ENCODE assay signal across 8 cellular contexts in genomic region chr1:169427081-169427611, GRCh38. TPM values are rescaled to one million over a fixed set of nuclear protein-coding genes. Genes with fewer than 3 reads are reported as not detected.
A peak's percentile ranks its signal among the peaks of the same experiment; 100 is the strongest.
DNase-seq lines count a peak whose midpoint lies in the region; FAIRE-seq and TF ChIP-seq lines count a peak whose summit lies in the region.

Gene CCDC181 (minus strand): TSS chr1:169427474. CDS start chr1:169424927, 2,547 bp downstream.

- H3K27me3 ChIP-seq in esophagus (ENCODE audit: control insufficient read depth in 1 of 2, insufficient read depth in 2 of 2, low read length in 2 of 2) (no peaks in the 10 kb centered on the region), mucosa of rectum (ENCODE audit: control insufficient read depth in 2 of 2, insufficient read depth in 2 of 2, low read length in 2 of 2) (peaks cover 7 to 11% of the 10 kb centered on the region in 2 donors)

- peak within 1 kb of the TSS; percentile 81 for H3K4me3 Mint-ChIP-seq in HFFc6

- H3K9me3 Mint-ChIP-seq in HFFc6, result no peaks in the 10 kb centered on the region

- WGBS in esophagus, 2 donors, result 1 to 3% methylated on average over 26 of the region's 26 CpGs

- no peak within 1 kb of the TSS for H3K27ac ChIP-seq in esophagus (ENCODE audit: low read depth in 2 of 2, low read length in 1 of 2)
- H3K27ac ChIP-seq in mucosa of rectum (ENCODE audit: low read depth in 2 of 2, low read length in 2 of 2), result no peak within 1 kb of the TSS

- H3K9ac ChIP-seq in mucosa of rectum (ENCODE audit: low read depth in 1 of 2, low read length in 2 of 2), result no peak within 1 kb of the TSS

- no peaks in the 10 kb centered on the region; the same call in 1 of the 2 replicates for H3K4me1 Mint-ChIP-seq in HFFc6 (ENCODE audit: low read depth)

- H3K4me1 ChIP-seq in esophagus (ENCODE audit: control insufficient read depth in 2 of 2, insufficient read depth in 2 of 2, low read length in 1 of 2), result no peaks in the 10 kb centered on the region
- H3K4me1 ChIP-seq in mucosa of rectum (ENCODE audit: control insufficient read depth in 2 of 2, insufficient read depth in 2 of 2, low read length in 2 of 2), result no peaks in the 10 kb centered on the region

- H3K27ac Mint-ChIP-seq in HFFc6, result no peak within 1 kb of the TSS

- peaks cover 22% of the 10 kb centered on the region for H3K27me3 Mint-ChIP-seq in HFFc6 (ENCODE audit: insufficient read depth)

- TF ChIP-seq CTCF in D721Med (IDR thresholded peaks at IDR 0.05; ENCODE audit: insufficient read depth, missing control alignments) (no peak), HFFc6 (IDR thresholded peaks at IDR 0.05) (no peak)

- H3K36me3 ChIP-seq in esophagus (ENCODE audit: control insufficient read depth in 2 of 2, insufficient read depth in 2 of 2, low read length in 1 of 2) (no peaks in the 10 kb centered on the region), mucosa of rectum (ENCODE audit: control insufficient read depth in 2 of 2, insufficient read depth in 2 of 2, low read length in 2 of 2) (no peaks in the 10 kb centered on the region)

- H3K4me3 ChIP-seq in esophagus (ENCODE audit: low read depth in 1 of 2, low read length in 2 of 2), result peak within 1 kb of the TSS; percentile 25 to 33
- H3K4me3 ChIP-seq in mucosa of rectum (ENCODE audit: low read length in 2 of 2), result peak within 1 kb of the TSS; percentile 23 to 49

- DNase-seq in D721Med (ENCODE audit: insufficient read length, low spot score) (peak; percentile 19), HFFc6 (no peak), NCI-H345 (lab: John Stamatoyannopoulos, UW) (peak; percentile 69), T-helper 9 cell (no peak)
- DNase-seq in activated CD8-positive, alpha-beta memory T cell treated with anti-CD3 and anti-CD28 coated beads, Interleukin-2, amount 50 U/mL, for 24 hours (ENCODE audit: extremely low read depth), result peak; percentile 18
- DNase-seq in stimulated activated CD8-positive, alpha-beta memory T cell treated with anti-CD3 and anti-CD28 coated beads, Interleukin-4, amount 100 ng/mL, for 1 hour (ENCODE audit: low read depth in 2 of 2, low spot score in 1 of 2), result peak; percentile 16 to 23

- FAIRE-seq in D721Med (lab: Jason Lieb, UNC), result peak; percentile 93

- no peaks in the 10 kb centered on the region for H3K36me3 Mint-ChIP-seq in HFFc6 (ENCODE audit: low read depth)

- no peaks in the 10 kb centered on the region for H3K9me3 ChIP-seq in esophagus (ENCODE audit: control insufficient read depth in 2 of 2, insufficient read depth in 1 of 2, low read depth in 1 of 2, low read length in 1 of 2)
- no peaks in the 10 kb centered on the region for H3K9me3 ChIP-seq in mucosa of rectum (ENCODE audit: control insufficient read depth in 2 of 2, low read length in 2 of 2)

RNA-seq across cellular contexts. Expression of gene CCDC181, which starts in this region (rescaled TPM):
- not detected for total RNA-seq in HFFc6 (2021; fragmentation: NEBNext Ultra II Directional; extraction: Animal tissue kit (Norgen Biotek cat#: 25700))
- polyA plus RNA-seq in esophagus, result under 1 TPM in 1 of 2 donors, not detected in 1; 0.06 TPM

Comparison
In these comparisons a context has a peak if more than half of its experiments do, and no peak if none do; other contexts are left out.
1. DNase-seq: peak in D721Med (single experiment), NCI-H345 (single experiment), activated CD8-positive, alpha-beta memory T cell treated with anti-CD3 and anti-CD28 coated beads, Interleukin-2, amount 50 U/mL, for 24 hours (single experiment) and stimulated activated CD8-positive, alpha-beta memory T cell treated with anti-CD3 and anti-CD28 coated beads, Interleukin-4, amount 100 ng/mL, for 1 hour (2 of 2); none in HFFc6 (single experiment) and T-helper 9 cell (single experiment).